Comparison of ENCODE assay signal across 9 cellular contexts in genomic region chr22:44448271-44448780, GRCh38. TPM values are rescaled to one million over a fixed set of nuclear protein-coding genes. Genes with fewer than 3 reads are reported as not detected.
DNase-seq lines count a peak whose midpoint lies in the region; ATAC-seq and TF ChIP-seq lines count a peak whose summit lies in the region.
"Had no signal": no experiment of that assay in that cellular context is flagged by ENCODE, and none has a peak within 500 bp of the region (broad histone marks: within the 10 kb centered on the region; RNA-seq: fewer than 3 reads in every experiment).

No MANE protein-coding gene starts in this region.

- ATAC-seq in mucosa of descending colon, result peak; percentile 53

- H3K9me3 Mint-ChIP-seq in CD14-positive monocyte (peaks cover 4 to 19% (median 13%) of the 10 kb centered on the region in 7 donors), Caco-2 (ENCODE audit: unreplicated experiment) (no peaks in the 10 kb centered on the region)

- POLR2A ChIA-PET in AG04450 (lab: Yijun Ruan, JAX), result interaction anchor here (1.3 kb wide), 1 partner anchor 34 kb away, joined by 3 read pairs; no protein-coding TSS in a partner anchor
- POLR2A ChIA-PET in Caco-2 (lab: Charles Lee), result no interaction called here

- no peaks in the 10 kb centered on the region for H3K27me3 ChIP-seq in AG04450 (ENCODE audit: control insufficient read depth, insufficient read depth, low read length)
- H3K27me3 ChIP-seq in Caco-2 (replicated peaks; ENCODE audit: control insufficient read depth, insufficient read depth, low read length), result no peaks in the 10 kb centered on the region

- no peak overlapping the region for H3K4me3 ChIP-seq in AG04450 (ENCODE audit: low read depth, low read length)
- no peak overlapping the region for H3K4me3 ChIP-seq in mucosa of descending colon
- no peak overlapping the region for H3K4me3 ChIP-seq in Caco-2 (ENCODE audit: low read depth, low read length)

- no TSS peak for BruUV-seq in Caco-2 (replicated peaks; lab: Mats Ljungman, UMichigan)

- no peaks in the 10 kb centered on the region for H3K36me3 ChIP-seq in mucosa of descending colon (ENCODE audit: low read depth)
- H3K36me3 ChIP-seq in Caco-2 (ENCODE audit: control insufficient read depth, insufficient read depth, low read length), result no peaks in the 10 kb centered on the region

- DNase-seq in AG04450 (ENCODE audit: low read depth, low spot score) (peak; percentile 90), LHCN-M2 (ENCODE audit: low read depth) (peak; percentile 88), cerebellar cortex (ENCODE audit: low spot score) (peak; percentile 7), mucosa of descending colon (peak in 2 of 3 donors; percentile 42 to 69), CD14-positive monocyte (ENCODE audit: low spot score) (no peak), NCI-H2227 treated with DMSO at 0.1 percent for 48 hours (lab: John Stamatoyannopoulos, UW) (no peak), DMS53 (lab: John Stamatoyannopoulos, UW) (no peak), Caco-2 (no peak)
- DNase-seq: activated CD4-positive, alpha-beta memory T cell treated with anti-CD3 and anti-CD28 coated beads for 36 hours had no signal

- H3K27ac Mint-ChIP-seq in CD14-positive monocyte (peak overlapping the region in 1 of 7 donors; percentile 35), Caco-2 (ENCODE audit: unreplicated experiment) (no peak overlapping the region)
- H3K27ac Mint-ChIP-seq: activated CD4-positive, alpha-beta memory T cell treated with anti-CD3 and anti-CD28 coated beads for 36 hours had no signal

- H3K4me1 Mint-ChIP-seq in CD14-positive monocyte (peaks cover 10% of the 10 kb centered on the region), Caco-2 (ENCODE audit: low read depth, unreplicated experiment) (no peaks in the 10 kb centered on the region)

- no peaks in the 10 kb centered on the region for H3K4me1 ChIP-seq in mucosa of descending colon (ENCODE audit: low read depth)
- no peaks in the 10 kb centered on the region for H3K4me1 ChIP-seq in Caco-2

- H3K27me3 Mint-ChIP-seq in CD14-positive monocyte (ENCODE audit: low read depth in 3 of 3) (peaks cover 0 to 4% (median 2%) of the 10 kb centered on the region in 3 donors), Caco-2 (ENCODE audit: insufficient read depth, unreplicated experiment) (peaks cover 2% of the 10 kb centered on the region)
- H3K27me3 Mint-ChIP-seq: activated CD4-positive, alpha-beta memory T cell treated with anti-CD3 and anti-CD28 coated beads for 36 hours had no signal

- H3K9me3 ChIP-seq in AG04450 (ENCODE audit: control insufficient read depth, insufficient read depth, low read length), result peaks cover 11% of the 10 kb centered on the region
- peaks cover 6% of the 10 kb centered on the region for H3K9me3 ChIP-seq in mucosa of descending colon
- no peaks in the 10 kb centered on the region for H3K9me3 ChIP-seq in Caco-2

- intact Hi-C loops in mucosa of descending colon (cut with DNase I, micrococcal nuclease), result no loop called here
- intact Hi-C loops in CD14-positive monocyte (cut with micrococcal nuclease), result no loop called here
- intact Hi-C loops in Caco-2 (cut with micrococcal nuclease; ENCODE audit: unreplicated experiment), result loop anchor here (10.0 kb wide), 1 partner anchor 84 kb away; no protein-coding TSS in a partner anchor

- H3K4me3 Mint-ChIP-seq in CD14-positive monocyte, result no peak overlapping the region
- no peak overlapping the region for H3K4me3 Mint-ChIP-seq in Caco-2 (ENCODE audit: unreplicated experiment)
- H3K4me3 Mint-ChIP-seq: activated CD4-positive, alpha-beta memory T cell treated with anti-CD3 and anti-CD28 coated beads for 36 hours had no signal

- CTCF ChIA-PET in AG04450 (lab: Charles Lee), result no interaction called here
- CTCF ChIA-PET in Caco-2 (lab: Charles Lee), result no interaction called here

- no peaks in the 10 kb centered on the region for H3K36me3 Mint-ChIP-seq in CD14-positive monocyte
- H3K36me3 Mint-ChIP-seq in Caco-2 (ENCODE audit: insufficient read depth, unreplicated experiment), result no peaks in the 10 kb centered on the region

- peak overlapping the region; percentile 98 for H3K27ac ChIP-seq in AG04450 (ENCODE audit: low read depth, low read length)

- TF ChIP-seq CTCF in AG04450 (IDR thresholded peaks at IDR 0.05; ENCODE audit: low read depth, low read length) (no peak), mucosa of descending colon (IDR thresholded peaks at IDR 0.05) (no peak), CD14-positive monocyte (IDR thresholded peaks at IDR 0.05) (no peak), Caco-2 (IDR thresholded peaks at IDR 0.05; ENCODE audit: insufficient read depth in 1 of 2, low read depth in 1 of 2, low read length in 1 of 2, severe bottlenecking in 1 of 2, unreplicated experiment in 1 of 2) (no peak)

RNA-seq across cellular contexts. Expression of gene RTL6, which starts 49.7 kb away (rescaled TPM):
- polyA plus RNA-seq in AG04450 (2011; rRNA removed), result 22.4 and 25.9 TPM in 2 replicates
- polyA minus RNA-seq in AG04450 (2011; rRNA and poly(A)+ RNA removed), result 41.3 and 49.8 TPM in 2 replicates
- total RNA-seq in LHCN-M2 (2014; rRNA removed), result 21.2 and 21.8 TPM in 2 replicates
- 13.9 TPM for polyA plus RNA-seq in LHCN-M2 (2012)
- total RNA-seq in mucosa of descending colon, result 10 to 100 TPM; 18.7 to 33.0 (median 22.4) TPM
- polyA plus RNA-seq in CD14-positive monocyte, result 1 to 10 TPM; 4.6 to 4.9 TPM
- total RNA-seq in Caco-2 (2022), result 12.8 and 13.4 TPM in 2 replicates

Comparison
In these comparisons a context has a peak if more than half of its experiments do, and no peak if none do; other contexts are left out.
1. DNase-seq: peak in AG04450 (single experiment), LHCN-M2 (single experiment), cerebellar cortex (single experiment) and mucosa of descending colon (2 of 3); none in CD14-positive monocyte (single experiment), NCI-H2227 treated with DMSO at 0.1 percent for 48 hours (single experiment), DMS53 (single experiment) and Caco-2 (0 of 2).